Comparison of ENCODE assay signal across 3 cellular contexts in genomic region chr2:143948710-143949109, GRCh38.
TF ChIP-seq lines count a peak whose summit lies in the region.

No MANE protein-coding gene starts in this region.

TF ChIP-seq in IMR-90, 13 proteins besides CTCF, POLR2A, EP300 and RAD21:
- TF ChIP-seq USF2 (IDR thresholded peaks at IDR 0.05; ENCODE audit: low read depth, low read length): no peak
- TF ChIP-seq BHLHE40 (IDR thresholded peaks at IDR 0.05; ENCODE audit: low read depth, low read length): no peak
- TF ChIP-seq RFX5 (IDR thresholded peaks at IDR 0.05; ENCODE audit: low read depth, low read length): no peak

TF ChIP-seq in K562, 482 proteins besides CTCF, POLR2A, EP300 and RAD21:
- no peak for TF ChIP-seq CREB3L1 (IDR thresholded peaks at IDR 0.05; ENCODE audit: borderline replicate concordance, low read depth)
- TF ChIP-seq RFX5 (IDR thresholded peaks at IDR 0.05; ENCODE audit: low read depth, low read length): no peak
- no peak for TF ChIP-seq ARNT (IDR thresholded peaks at IDR 0.05)
- TF ChIP-seq HNRNPK (IDR thresholded peaks at IDR 0.05; ENCODE audit: low read depth, low read length, poor library complexity, severe bottlenecking): no peak
- no peak for TF ChIP-seq MAX (CRISPR knock-in tag; IDR thresholded peaks at IDR 0.05)
- no peak for TF ChIP-seq GABPB1 (CRISPR knock-in tag; IDR thresholded peaks at IDR 0.05)
- no peak for TF ChIP-seq XRCC3 (IDR thresholded peaks at IDR 0.05)
- no peak for TF ChIP-seq JUND (IDR thresholded peaks at IDR 0.05; ENCODE audit: borderline replicate concordance, low read depth, low read length)
- TF ChIP-seq JUND (tag; IDR thresholded peaks at IDR 0.05; ENCODE audit: borderline replicate concordance, low read depth, low read length): no peak
- TF ChIP-seq XRCC5 (IDR thresholded peaks at IDR 0.05; ENCODE audit: low read depth, low read length): no peak
- TF ChIP-seq CBX1 (IDR thresholded peaks at IDR 0.05; ENCODE audit: low read depth): no peak
- TF ChIP-seq CHD7 (IDR thresholded peaks at IDR 0.05; ENCODE audit: low read depth, low read length): no peak
- TF ChIP-seq ZNF644 (tag; IDR thresholded peaks at IDR 0.05; ENCODE audit: low read depth): no peak

TF ChIP-seq in SK-N-SH treated with all-trans-retinoic acid at 6 μM for 48 hours, 23 proteins besides CTCF, POLR2A, EP300 and RAD21:
- TF ChIP-seq CSRNP3 (CRISPR knock-in tag; IDR thresholded peaks at IDR 0.05) (no peak), TCF4 (CRISPR knock-in tag; IDR thresholded peaks at IDR 0.05; ENCODE audit: borderline replicate concordance) (no peak), GLIS3 (CRISPR knock-in tag; IDR thresholded peaks at IDR 0.05) (no peak)
